28 cellular contexts compared by ENCODE assay signal in genomic region chr7:2480071-2480410, GRCh38. TPM values are rescaled to one million over a fixed set of nuclear protein-coding genes. Genes with fewer than 3 reads are reported as not detected.
"Had no signal": no experiment of that assay in that cellular context is flagged by ENCODE, and none has a peak within 500 bp of the region (broad histone marks: within the 10 kb centered on the region; RNA-seq: fewer than 3 reads in every experiment).

No MANE protein-coding gene starts in this region.

- H3K9me3 Mint-ChIP-seq: natural killer cell; stimulated activated naive CD8-positive, alpha-beta T cell treated with anti-CD3 and anti-CD28 coated beads, Interleukin-15, Interleukin-2, amounts not matched to agents 100 ng/mL and 50 ng/mL, for 24 hours had no signal

- H3K27me3 Mint-ChIP-seq: activated naive CD8-positive, alpha-beta T cell treated with anti-CD3 and anti-CD28 coated beads, Interleukin-2, amount 50 U/mL, for 24 hours; stimulated activated naive CD8-positive, alpha-beta T cell treated with anti-CD3 and anti-CD28 coated beads, Interleukin-15, Interleukin-2, amounts not matched to agents 100 ng/mL and 50 ng/mL, for 24 hours had no signal

- H3K27me3 ChIP-seq: cardiac muscle cell, hepatocyte, right lobe of liver, thyroid gland had no signal

- H3K27ac ChIP-seq: body of pancreas, cardiac muscle cell, hepatocyte, right lobe of liver, skin epidermis, thyroid gland had no signal

- H3K4me3 ChIP-seq: body of pancreas, cardiac muscle cell, hepatocyte, right lobe of liver, skin epidermis, thyroid gland had no signal

- H3K36me3 ChIP-seq: cardiac muscle cell, right lobe of liver, thyroid gland had no signal

- H2AFZ ChIP-seq: hepatocyte had no signal

- H3K36me3 Mint-ChIP-seq: immature natural killer cell, natural killer cell had no signal

- H3K27ac Mint-ChIP-seq: activated naive CD4-positive, alpha-beta T cell treated with anti-CD3 and anti-CD28 coated beads for 36 hours; activated naive CD8-positive, alpha-beta T cell treated with anti-CD3 and anti-CD28 coated beads, Interleukin-2, amount 50 U/mL, for 24 hours; activated T-helper 2 cell treated with anti-CD3 and anti-CD28 coated beads, Interferon-gamma antibody, Interleukin-2, Interleukin-4, amounts not matched to agents 10 μg/mL and 5 μg/mL and 100 μg/mL, durations not matched to agents 14 hours and 24 hours and 36 hours; immature natural killer cell; stimulated activated naive CD8-positive, alpha-beta T cell treated with anti-CD3 and anti-CD28 coated beads, Interleukin-15, Interleukin-2, amounts not matched to agents 100 ng/mL and 50 ng/mL, for 24 hours had no signal

- H3K4me2 ChIP-seq: hepatocyte had no signal

- H3K79me2 ChIP-seq: hepatocyte had no signal

- H3K4me3 Mint-ChIP-seq: activated naive CD4-positive, alpha-beta T cell treated with anti-CD3 and anti-CD28 coated beads for 36 hours; activated naive CD8-positive, alpha-beta T cell treated with anti-CD3 and anti-CD28 coated beads, Interleukin-2, amount 50 U/mL, for 24 hours; activated T-cell treated with anti-CD3 and anti-CD28 coated beads, Interleukin-2, amount 50 U/mL, for 4 hours; dendritic cell treated with granulocyte-macrophage colony-stimulating factor and Interleukin-4, amounts not matched to agents 40 ng/mL and 50 ng/mL, for 4 days; immature natural killer cell; natural killer cell; stimulated activated naive CD8-positive, alpha-beta T cell treated with anti-CD3 and anti-CD28 coated beads, Interleukin-15, Interleukin-2, amounts not matched to agents 100 ng/mL and 50 ng/mL, for 24 hours had no signal

- H3K9me3 ChIP-seq: right lobe of liver, thyroid gland had no signal

- DNase-seq: activated CD4-positive, alpha-beta T cell treated with anti-CD3 and anti-CD28 coated beads for 1 hour; activated naive CD4-positive, alpha-beta T cell treated with anti-CD3 and anti-CD28 coated beads for 36 hours; activated naive CD8-positive, alpha-beta T cell treated with anti-CD3 and anti-CD28 coated beads, Interleukin-2, amount 50 U/mL, for 24 hours; activated T-cell treated with anti-CD3 and anti-CD28 coated beads, Interleukin-2, amount 50 U/mL, for 4 hours; anterior cingulate cortex; body of pancreas; effector CD8-positive, alpha-beta T cell; glutamatergic neuron; immature natural killer cell; kidney glomerular epithelial cell; left ventricle myocardium superior; mammary epithelial cell; midbrain; natural killer cell; stimulated activated CD4-positive, alpha-beta T cell treated with anti-CD3 and anti-CD28 coated beads, Interleukin-1b, Interleukin-23, amount 100 ng/mL, for 48 hours; substantia nigra; thyroid gland had no signal

- ATAC-seq: activated naive CD8-positive, alpha-beta T cell treated with anti-CD3 and anti-CD28 coated beads, Interleukin-2, amount 50 U/mL, for 24 hours; activated T-cell treated with anti-CD3 and anti-CD28 coated beads, Interleukin-2, amount 50 U/mL, for 4 hours; body of pancreas; left ventricle myocardium superior; natural killer cell; right lobe of liver had no signal

RNA-seq across cellular contexts. Expression of gene GRIFIN, which starts 3.8 kb away (rescaled TPM):
- total RNA-seq: activated naive CD4-positive, alpha-beta T cell treated with anti-CD3 and anti-CD28 coated beads for 36 hours; activated T-cell treated with anti-CD3 and anti-CD28 coated beads, Interleukin-2, amount 50 U/mL, for 4 hours; activated T-helper 2 cell treated with anti-CD3 and anti-CD28 coated beads, Interferon-gamma antibody, Interleukin-2, Interleukin-4, amounts not matched to agents 10 μg/mL and 5 μg/mL and 100 μg/mL, durations not matched to agents 14 hours and 24 hours and 36 hours; body of pancreas; cardiac muscle cell; cerebellum; frontal cortex; hepatocyte; left ventricle myocardium superior; mammary epithelial cell; natural killer cell; right lobe of liver; thyroid gland; urinary bladder had no signal
- polyA plus RNA-seq: cardiac muscle cell, esophagus, hepatocyte, immature natural killer cell, mammary epithelial cell, urinary bladder had no signal
